1 cellular context compared by ENCODE assay signal in genomic region chr4:168979338-168979737, GRCh38.
TF ChIP-seq lines count a peak whose summit lies in the region.

No MANE protein-coding gene starts in this region.

TF ChIP-seq in HepG2, 621 proteins besides CTCF, POLR2A, EP300 and RAD21 (continued from another document and continues in another):
- TF ChIP-seq PCBP1 (IDR thresholded peaks at IDR 0.05; ENCODE audit: borderline replicate concordance, low read depth, low read length), result no peak
- no peak for TF ChIP-seq HINFP (CRISPR knock-in tag; IDR thresholded peaks at IDR 0.05; ENCODE audit: low read depth)
- no peak for TF ChIP-seq NRL (CRISPR knock-in tag; IDR thresholded peaks at IDR 0.05; ENCODE audit: borderline replicate concordance)
- no peak for TF ChIP-seq E2F2 (CRISPR knock-in tag; IDR thresholded peaks at IDR 0.05; ENCODE audit: borderline replicate concordance)
- no peak for TF ChIP-seq CBX1 (IDR thresholded peaks at IDR 0.05; ENCODE audit: low read depth)
- no peak for TF ChIP-seq JUNB (CRISPR knock-in tag; IDR thresholded peaks at IDR 0.05; ENCODE audit: borderline replicate concordance)
- no peak for TF ChIP-seq NFYC (CRISPR knock-in tag; IDR thresholded peaks at IDR 0.05)
- TF ChIP-seq ZBTB33 (CRISPR knock-in tag; IDR thresholded peaks at IDR 0.05), result peak; percentile 98
- no peak for TF ChIP-seq FLYWCH1 (CRISPR knock-in tag; IDR thresholded peaks at IDR 0.05)
- no peak for TF ChIP-seq HOXA5 (CRISPR knock-in tag; IDR thresholded peaks at IDR 0.05)
- TF ChIP-seq MTF2 (CRISPR knock-in tag; IDR thresholded peaks at IDR 0.05; ENCODE audit: borderline replicate concordance), result no peak
- TF ChIP-seq TFDP2 (CRISPR knock-in tag; IDR thresholded peaks at IDR 0.05), result no peak
- TF ChIP-seq NFYB (CRISPR knock-in tag; IDR thresholded peaks at IDR 0.05), result no peak
- no peak for TF ChIP-seq ZNF564 (CRISPR knock-in tag; IDR thresholded peaks at IDR 0.05)
- TF ChIP-seq SNAPC4 (CRISPR knock-in tag; IDR thresholded peaks at IDR 0.05), result no peak
- peak; percentile 41; the same call in 1 of the 2 replicates for TF ChIP-seq CEBPB (IDR thresholded peaks at IDR 0.05; ENCODE audit: borderline replicate concordance, low read depth, low read length)
- no peak for TF ChIP-seq CREB1 (IDR thresholded peaks at IDR 0.05)
- no peak for TF ChIP-seq CREB1 (CRISPR knock-in tag; IDR thresholded peaks at IDR 0.05)
- no peak for TF ChIP-seq MED8 (CRISPR knock-in tag; IDR thresholded peaks at IDR 0.05; ENCODE audit: insufficient replicate concordance)
- TF ChIP-seq ZBTB40 (IDR thresholded peaks at IDR 0.05), result no peak
- TF ChIP-seq ZBTB40 (CRISPR knock-in tag; IDR thresholded peaks at IDR 0.05), result no peak
- no peak for TF ChIP-seq ZBTB49 (CRISPR knock-in tag; IDR thresholded peaks at IDR 0.05; ENCODE audit: borderline replicate concordance)
- peak; percentile 65 for TF ChIP-seq PATZ1 (CRISPR knock-in tag; IDR thresholded peaks at IDR 0.05)
